ENCODE assay signal across 10 cellular contexts in genomic region chr1:243345205-243345604, GRCh38.
DNase-seq lines count a peak whose midpoint lies in the region; ATAC-seq, FAIRE-seq and TF ChIP-seq lines count a peak whose summit lies in the region.
"Had no signal": no experiment of that assay in that cellular context is flagged by ENCODE, and none has a peak within 500 bp of the region (broad histone marks: within the 10 kb centered on the region; RNA-seq: fewer than 3 reads in every experiment).

No MANE protein-coding gene starts in this region.

- intact Hi-C loops in pancreas (cut with DNase I), result loop anchor here in 1 of 3 donors (10.0 kb wide), 1 partner anchor 410 kb away; no protein-coding TSS in a partner anchor

- peak overlapping the region; percentile 18; the same call in 1 of the 2 replicates for H3K4me2 ChIP-seq in MM.1S (ENCODE audit: low read depth, low read length)

- no peaks in the 10 kb centered on the region for H3K79me2 ChIP-seq in MM.1S (ENCODE audit: low read length)

- WGBS in pancreas, 2 donors, result 29 to 31% methylated on average over 1 of the region's 1 CpG

- H3K27me3 ChIP-seq in MM.1S (replicated peaks; ENCODE audit: insufficient read depth, low read length) (no peaks in the 10 kb centered on the region), pancreas (no peaks in the 10 kb centered on the region), HAP-1 (ENCODE audit: low read depth) (no peaks in the 10 kb centered on the region)
- H3K27me3 ChIP-seq: spleen had no signal

- H3K9me2 ChIP-seq in MM.1S (replicated peaks; ENCODE audit: insufficient read depth, low read length), result no peaks in the 10 kb centered on the region

- H3K9me3 ChIP-seq in MM.1S (replicated peaks; ENCODE audit: insufficient read depth, low read length) (no peaks in the 10 kb centered on the region), pancreas (no peaks in the 10 kb centered on the region), HAP-1 (no peaks in the 10 kb centered on the region)
- H3K9me3 ChIP-seq: spleen had no signal

- H3K4me1 ChIP-seq in MM.1S (ENCODE audit: low read length) (0 out of 2 replicates have a peak, but pooled peaks cover 7% of the 10 kb centered on the region), pancreas (peaks cover 0 to 7% (median 3%) of the 10 kb centered on the region in 3 donors), HAP-1 (peaks cover 8% of the 10 kb centered on the region)

- H3F3A ChIP-seq in MM.1S (ENCODE audit: insufficient read depth, low read length), result no peaks in the 10 kb centered on the region

- H3K27ac ChIP-seq in MM.1S (ENCODE audit: low read length), result no peak overlapping the region
- no peak overlapping the region for H3K27ac ChIP-seq in pancreas

- in situ Hi-C loops in HAP-1 (cut with MboI; ENCODE audit: low sequenced_read_pairs), result loop anchor here (10.0 kb wide), 1 partner anchor 930 kb away; no protein-coding TSS in a partner anchor

- H2AFZ ChIP-seq in MM.1S (ENCODE audit: low read length), result no peak overlapping the region

- H3K36me3 ChIP-seq in MM.1S (replicated peaks; ENCODE audit: insufficient read depth, low read length) (no peaks in the 10 kb centered on the region), pancreas (no peaks in the 10 kb centered on the region), HAP-1 (replicated peaks) (no peaks in the 10 kb centered on the region)

- H3K9ac ChIP-seq in MM.1S (ENCODE audit: low read length), result no peak overlapping the region

- FAIRE-seq in pancreas (lab: Jason Lieb, UNC), result no peak

- DNase-seq in MM.1S, result no peak
- peak; percentile 63 for DNase-seq in cerebellum (ENCODE audit: low spot score)
- DNase-seq in pancreas, result no peak
- no peak for DNase-seq in NCI-H1436 (lab: John Stamatoyannopoulos, UW)
- no peak for DNase-seq in HAP-1 (ENCODE audit: low spot score in 2 of 2)
- DNase-seq: activated CD4-positive, CD25-positive, alpha-beta regulatory T cell; NCI-H187 treated with DMSO at 0.1 percent for 48 hours; spleen had no signal

- no peaks in the 10 kb centered on the region for H4K20me1 ChIP-seq in MM.1S (ENCODE audit: insufficient read depth, low read length)

- TF ChIP-seq CTCF in MM.1S (IDR thresholded peaks at IDR 0.05; ENCODE audit: low read length) (peak; percentile 18), pancreas (IDR thresholded peaks at IDR 0.05) (no peak)

- H3K4me3 ChIP-seq in MM.1S (ENCODE audit: low read length), result no peak overlapping the region
- no peak overlapping the region for H3K4me3 ChIP-seq in pancreas
- no peak overlapping the region for H3K4me3 ChIP-seq in HAP-1
- H3K4me3 ChIP-seq: spleen had no signal

- ATAC-seq in GM18858 (IDR thresholded peaks at IDR 0.05; ENCODE audit: unreplicated experiment) (peak; percentile 46), pancreas (peak; percentile 50 to 69 (median 61)), HG03135 (IDR thresholded peaks at IDR 0.05; ENCODE audit: unreplicated experiment) (no peak)
